Comparison of ENCODE assay signal across 21 cellular contexts in the genomic region with DNA sequence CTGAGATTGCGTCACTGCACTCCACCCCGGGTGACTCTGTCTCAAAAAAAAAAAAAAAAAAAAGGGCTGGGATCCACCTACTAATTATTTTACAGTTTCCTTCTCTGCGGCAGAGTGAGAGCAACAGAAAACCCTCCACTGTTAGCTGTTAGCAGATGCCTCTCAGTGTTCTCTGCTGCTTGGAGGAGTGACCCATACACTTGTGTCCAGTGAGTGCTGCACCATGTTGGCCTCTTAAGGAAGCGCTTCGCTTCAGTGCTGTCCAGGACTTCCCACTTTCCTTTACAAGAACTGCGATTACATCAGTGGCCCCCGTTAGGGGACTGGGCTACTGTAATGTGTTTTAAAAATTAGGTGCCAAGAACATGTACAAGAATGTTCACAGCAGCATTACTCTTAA. TPM values are rescaled to one million over a fixed set of nuclear protein-coding genes. Genes with fewer than 3 reads are reported as not detected.
"Had no signal": no experiment of that assay in that cellular context is flagged by ENCODE, and none has a peak within 500 bp of the region (broad histone marks: within the 10 kb centered on the region; RNA-seq: fewer than 3 reads in every experiment).

No MANE protein-coding gene starts in this region.

- H3K4me3 Mint-ChIP-seq: activated naive CD8-positive, alpha-beta T cell; activated T-cell treated with anti-CD3 and anti-CD28 coated beads, Interleukin-2, amount 50 U/mL, for 24 hours; endodermal cell; nephron progenitor cell; stimulated activated naive B cell treated with anti-CD40 and anti-IgM and Interleukin-4, amounts not matched to agents 10 μg/mL and 1 μg/mL and 100 μg/mL, for 72 hours had no signal

- H3K27ac Mint-ChIP-seq: activated T-cell treated with anti-CD3 and anti-CD28 coated beads, Interleukin-2, amount 50 U/mL, for 24 hours; endodermal cell; stimulated activated naive B cell treated with anti-CD40 and anti-IgM and Interleukin-4, amounts not matched to agents 10 μg/mL and 1 μg/mL and 100 μg/mL, for 72 hours had no signal

- H3K4me3 ChIP-seq: lower lobe of right lung, psoas muscle had no signal

- H3K36me3 ChIP-seq: lower lobe of right lung, WERI-Rb-1 had no signal

- H3K9me3 ChIP-seq: psoas muscle had no signal

- H3K4me1 ChIP-seq: psoas muscle had no signal

- H3K4me1 Mint-ChIP-seq: endodermal cell, nephron progenitor cell had no signal

- DNase-seq: activated CD4-positive, alpha-beta T cell treated with anti-CD3 and anti-CD28 coated beads for 4 hours; activated effector memory CD4-positive, alpha-beta T cell treated with Interleukin-2 at 50 U/mL for 16 hours; activated T-cell treated with anti-CD3 and anti-CD28 coated beads, Interleukin-2, amount 50 U/mL, for 24 hours; anterior cingulate cortex; cerebellar nuclear complex; endodermal cell; erythroblast; hippocampal formation; kidney glomerular epithelial cell; lower lobe of right lung; nephron progenitor cell; psoas muscle; stimulated activated CD4-positive, alpha-beta T cell treated with anti-CD3 and anti-CD28 coated beads, Interleukin-2, amount 100 ng/mL, for 24 hours; stimulated activated naive B cell treated with anti-CD40 and anti-IgM and Interleukin-4, amounts not matched to agents 10 μg/mL and 1 μg/mL and 100 μg/mL, for 72 hours; T-helper 9 cell; WERI-Rb-1 had no signal

- ATAC-seq: psoas muscle; sciatic nerve; stimulated activated naive B cell treated with anti-CD40 and anti-IgM and Interleukin-4, amounts not matched to agents 10 μg/mL and 1 μg/mL and 100 μg/mL, for 72 hours had no signal

- H3K27me3 Mint-ChIP-seq: activated naive CD8-positive, alpha-beta T cell; activated T-cell treated with anti-CD3 and anti-CD28 coated beads, Interleukin-2, amount 50 U/mL, for 24 hours; stimulated activated naive B cell treated with anti-CD40 and anti-IgM and Interleukin-4, amounts not matched to agents 10 μg/mL and 1 μg/mL and 100 μg/mL, for 72 hours had no signal

RNA-seq across cellular contexts. Expression of gene CLEC18B, which starts 18.4 kb away (rescaled TPM):
- total RNA-seq: dermis microvascular lymphatic vessel endothelial cell, endodermal cell, mononuclear cell, urinary bladder had no signal
